1 cellular context compared by ENCODE assay signal in the genomic region with DNA sequence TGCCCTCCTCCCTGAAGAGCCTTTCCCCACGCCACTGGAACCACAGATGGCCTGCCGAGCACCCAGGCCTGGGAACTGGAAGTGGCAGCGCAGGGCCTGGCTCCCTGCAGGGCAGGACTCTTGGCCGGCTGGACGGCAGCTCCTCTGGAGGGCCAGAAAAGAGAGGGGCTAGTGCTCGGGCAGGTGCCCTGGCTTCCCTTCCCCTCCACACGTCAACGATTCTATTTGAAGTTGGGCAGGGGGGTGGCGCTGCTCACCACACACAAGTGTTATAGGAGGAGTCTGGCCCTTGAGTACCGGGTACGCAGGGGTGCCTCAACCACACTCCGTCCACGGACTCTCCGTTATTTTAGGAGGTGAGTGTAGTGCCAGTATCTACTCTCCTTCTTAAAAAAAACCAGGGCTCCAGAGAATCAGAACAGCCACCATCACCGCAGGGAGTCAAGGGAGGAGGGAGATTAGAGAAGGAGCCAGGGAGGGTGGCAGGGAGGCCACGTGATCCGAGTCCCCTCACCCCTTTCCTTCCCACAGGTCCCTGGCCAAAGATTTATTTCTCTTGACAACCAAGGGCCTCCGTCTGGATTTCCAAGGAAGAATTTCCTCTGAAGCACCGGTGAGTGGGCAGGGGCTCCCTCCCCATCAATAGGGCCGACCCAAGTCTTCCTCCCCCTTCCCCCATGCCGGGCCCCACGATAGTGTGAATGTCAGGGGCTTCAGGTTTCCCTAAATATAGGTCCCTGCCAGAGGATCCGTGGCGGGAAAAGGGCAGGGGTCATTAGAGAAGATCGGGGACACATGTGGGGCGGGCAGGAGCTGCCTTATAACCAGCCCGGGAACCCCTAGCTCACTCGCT.
TF ChIP-seq lines count a peak whose summit lies in the region.

No MANE protein-coding gene starts in this region.

TF ChIP-seq in HepG2, 621 proteins besides CTCF, POLR2A, EP300 and RAD21 (continued from another document and continues in another):
- TF ChIP-seq DMTF1 (CRISPR knock-in tag; IDR thresholded peaks at IDR 0.05) (peak; percentile 31; the same call in 1 of the 2 replicates), PAXIP1 (CRISPR knock-in tag; conservative IDR thresholded peaks at IDR 0.05) (0 out of 2 replicates have a peak, but pooled peaks have one; percentile 23), STAG1 (CRISPR knock-in tag; IDR thresholded peaks at IDR 0.05) (peak; percentile 63), ZNF326 (CRISPR knock-in tag; IDR thresholded peaks at IDR 0.05; ENCODE audit: borderline replicate concordance) (no peak), ZNF839 (CRISPR knock-in tag; IDR thresholded peaks at IDR 0.05; ENCODE audit: borderline replicate concordance) (no peak), SPEN (CRISPR knock-in tag; IDR thresholded peaks at IDR 0.05; ENCODE audit: low read depth) (0 out of 2 replicates have a peak, but pooled peaks have one; percentile 19), KMT2A (CRISPR knock-in tag; IDR thresholded peaks at IDR 0.05) (peak; percentile 77), POLR2G (IDR thresholded peaks at IDR 0.05; ENCODE audit: low read depth, low read length) (peak; percentile 97), ZBTB42 (CRISPR knock-in tag; IDR thresholded peaks at IDR 0.05) (no peak), AGO1 (IDR thresholded peaks at IDR 0.05; ENCODE audit: low read depth, low read length, poor library complexity, severe bottlenecking) (peak; percentile 91), SRSF4 (IDR thresholded peaks at IDR 0.05; ENCODE audit: low read depth, low read length, poor library complexity, severe bottlenecking) (no peak), JUNB (CRISPR knock-in tag; IDR thresholded peaks at IDR 0.05; ENCODE audit: borderline replicate concordance) (no peak), NFKBIZ (CRISPR knock-in tag; IDR thresholded peaks at IDR 0.05) (no peak; the same call in 1 of the 2 replicates), TAF1 (CRISPR knock-in tag; IDR thresholded peaks at IDR 0.05) (0 out of 2 replicates have a peak, but pooled peaks have one; percentile 44), GATA4 (IDR thresholded peaks at IDR 0.05; ENCODE audit: borderline replicate concordance, low read depth) (peak; percentile 41; the same call in 1 of the 2 replicates), CERS6 (CRISPR knock-in tag; IDR thresholded peaks at IDR 0.05) (no peak), HBP1 (CRISPR knock-in tag; IDR thresholded peaks at IDR 0.05; ENCODE audit: low read depth) (0 out of 2 replicates have a peak, but pooled peaks have one; percentile 24), ZNF546 (CRISPR knock-in tag; conservative IDR thresholded peaks at IDR 0.05) (no peak), TCF12 (IDR thresholded peaks at IDR 0.05) (no peak), TCF12 (CRISPR knock-in tag; IDR thresholded peaks at IDR 0.05) (peak; percentile 75; the same call in 1 of the 2 replicates), ZNF550 (CRISPR knock-in tag; IDR thresholded peaks at IDR 0.05; ENCODE audit: borderline replicate concordance) (peak; percentile 56; the same call in 1 of the 2 replicates), KDM1A (CRISPR knock-in tag; IDR thresholded peaks at IDR 0.05) (no peak), DNMT3B (CRISPR knock-in tag; conservative IDR thresholded peaks at IDR 0.05) (no peak; the same call in 1 of the 2 replicates), ARNT2 (CRISPR knock-in tag; IDR thresholded peaks at IDR 0.05; ENCODE audit: low read depth) (no peak; the same call in 1 of the 2 replicates), ZNF260 (CRISPR knock-in tag; IDR thresholded peaks at IDR 0.05; ENCODE audit: borderline replicate concordance, low read depth) (no peak)
- TF ChIP-seq, protein P1, sequence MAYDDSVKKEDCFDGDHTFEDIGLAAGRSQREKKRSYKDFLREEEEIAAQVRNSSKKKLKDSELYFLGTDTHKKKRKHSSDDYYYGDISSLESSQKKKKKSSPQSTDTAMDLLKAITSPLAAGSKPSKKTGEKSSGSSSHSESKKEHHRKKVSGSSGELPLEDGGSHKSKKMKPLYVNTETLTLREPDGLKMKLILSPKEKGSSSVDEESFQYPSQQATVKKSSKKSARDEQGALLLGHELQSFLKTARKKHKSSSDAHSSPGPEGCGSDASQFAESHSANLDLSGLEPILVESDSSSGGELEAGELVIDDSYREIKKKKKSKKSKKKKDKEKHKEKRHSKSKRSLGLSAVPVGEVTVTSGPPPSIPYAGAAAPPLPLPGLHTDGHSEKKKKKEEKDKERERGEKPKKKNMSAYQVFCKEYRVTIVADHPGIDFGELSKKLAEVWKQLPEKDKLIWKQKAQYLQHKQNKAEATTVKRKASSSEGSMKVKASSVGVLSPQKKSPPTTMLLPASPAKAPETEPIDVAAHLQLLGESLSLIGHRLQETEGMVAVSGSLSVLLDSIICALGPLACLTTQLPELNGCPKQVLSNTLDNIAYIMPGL (CRISPR knock-in tag; IDR thresholded peaks at IDR 0.05; ENCODE audit: borderline replicate concordance in 1 of 2, low read depth in 1 of 2), result peak; percentile 90 to 96
- TF ChIP-seq, protein P2, sequence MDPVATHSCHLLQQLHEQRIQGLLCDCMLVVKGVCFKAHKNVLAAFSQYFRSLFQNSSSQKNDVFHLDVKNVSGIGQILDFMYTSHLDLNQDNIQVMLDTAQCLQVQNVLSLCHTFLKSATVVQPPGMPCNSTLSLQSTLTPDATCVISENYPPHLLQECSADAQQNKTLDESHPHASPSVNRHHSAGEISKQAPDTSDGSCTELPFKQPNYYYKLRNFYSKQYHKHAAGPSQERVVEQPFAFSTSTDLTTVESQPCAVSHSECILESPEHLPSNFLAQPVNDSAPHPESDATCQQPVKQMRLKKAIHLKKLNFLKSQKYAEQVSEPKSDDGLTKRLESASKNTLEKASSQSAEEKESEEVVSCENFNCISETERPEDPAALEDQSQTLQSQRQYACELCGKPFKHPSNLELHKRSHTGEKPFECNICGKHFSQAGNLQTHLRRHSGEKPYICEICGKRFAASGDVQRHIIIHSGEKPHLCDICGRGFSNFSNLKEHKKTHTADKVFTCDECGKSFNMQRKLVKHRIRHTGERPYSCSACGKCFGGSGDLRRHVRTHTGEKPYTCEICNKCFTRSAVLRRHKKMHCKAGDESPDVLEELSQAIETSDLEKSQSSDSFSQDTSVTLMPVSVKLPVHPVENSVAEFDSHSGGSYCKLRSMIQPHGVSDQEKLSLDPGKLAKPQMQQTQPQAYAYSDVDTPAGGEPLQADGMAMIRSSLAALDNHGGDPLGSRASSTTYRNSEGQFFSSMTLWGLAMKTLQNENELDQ (CRISPR knock-in tag; IDR thresholded peaks at IDR 0.05; ENCODE audit: borderline replicate concordance), result no peak
- TF ChIP-seq, protein P3, sequence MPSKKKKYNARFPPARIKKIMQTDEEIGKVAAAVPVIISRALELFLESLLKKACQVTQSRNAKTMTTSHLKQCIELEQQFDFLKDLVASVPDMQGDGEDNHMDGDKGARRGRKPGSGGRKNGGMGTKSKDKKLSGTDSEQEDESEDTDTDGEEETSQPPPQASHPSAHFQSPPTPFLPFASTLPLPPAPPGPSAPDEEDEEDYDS (CRISPR knock-in tag; IDR thresholded peaks at IDR 0.05), result peak; percentile 95
- TF ChIP-seq, protein P4, sequence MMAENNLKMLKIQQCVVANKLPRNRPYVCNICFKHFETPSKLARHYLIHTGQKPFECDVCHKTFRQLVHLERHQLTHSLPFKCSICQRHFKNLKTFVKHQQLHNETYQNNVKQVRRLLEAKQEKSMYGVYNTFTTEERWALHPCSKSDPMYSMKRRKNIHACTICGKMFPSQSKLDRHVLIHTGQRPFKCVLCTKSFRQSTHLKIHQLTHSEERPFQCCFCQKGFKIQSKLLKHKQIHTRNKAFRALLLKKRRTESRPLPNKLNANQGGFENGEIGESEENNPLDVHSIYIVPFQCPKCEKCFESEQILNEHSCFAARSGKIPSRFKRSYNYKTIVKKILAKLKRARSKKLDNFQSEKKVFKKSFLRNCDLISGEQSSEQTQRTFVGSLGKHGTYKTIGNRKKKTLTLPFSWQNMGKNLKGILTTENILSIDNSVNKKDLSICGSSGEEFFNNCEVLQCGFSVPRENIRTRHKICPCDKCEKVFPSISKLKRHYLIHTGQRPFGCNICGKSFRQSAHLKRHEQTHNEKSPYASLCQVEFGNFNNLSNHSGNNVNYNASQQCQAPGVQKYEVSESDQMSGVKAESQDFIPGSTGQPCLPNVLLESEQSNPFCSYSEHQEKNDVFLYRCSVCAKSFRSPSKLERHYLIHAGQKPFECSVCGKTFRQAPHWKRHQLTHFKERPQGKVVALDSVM (CRISPR knock-in tag; IDR thresholded peaks at IDR 0.05), result 0 out of 2 replicates have a peak, but pooled peaks have one; percentile 43
- TF ChIP-seq, protein P5, sequence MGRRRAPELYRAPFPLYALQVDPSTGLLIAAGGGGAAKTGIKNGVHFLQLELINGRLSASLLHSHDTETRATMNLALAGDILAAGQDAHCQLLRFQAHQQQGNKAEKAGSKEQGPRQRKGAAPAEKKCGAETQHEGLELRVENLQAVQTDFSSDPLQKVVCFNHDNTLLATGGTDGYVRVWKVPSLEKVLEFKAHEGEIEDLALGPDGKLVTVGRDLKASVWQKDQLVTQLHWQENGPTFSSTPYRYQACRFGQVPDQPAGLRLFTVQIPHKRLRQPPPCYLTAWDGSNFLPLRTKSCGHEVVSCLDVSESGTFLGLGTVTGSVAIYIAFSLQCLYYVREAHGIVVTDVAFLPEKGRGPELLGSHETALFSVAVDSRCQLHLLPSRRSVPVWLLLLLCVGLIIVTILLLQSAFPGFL (CRISPR knock-in tag; IDR thresholded peaks at IDR 0.05), result no peak
- TF ChIP-seq, protein P6, sequence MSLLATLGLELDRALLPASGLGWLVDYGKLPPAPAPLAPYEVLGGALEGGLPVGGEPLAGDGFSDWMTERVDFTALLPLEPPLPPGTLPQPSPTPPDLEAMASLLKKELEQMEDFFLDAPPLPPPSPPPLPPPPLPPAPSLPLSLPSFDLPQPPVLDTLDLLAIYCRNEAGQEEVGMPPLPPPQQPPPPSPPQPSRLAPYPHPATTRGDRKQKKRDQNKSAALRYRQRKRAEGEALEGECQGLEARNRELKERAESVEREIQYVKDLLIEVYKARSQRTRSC (CRISPR knock-in tag; IDR thresholded peaks at IDR 0.05; ENCODE audit: low read depth), result peak; percentile 6; the same call in 1 of the 2 replicates
- TF ChIP-seq, protein P7, sequence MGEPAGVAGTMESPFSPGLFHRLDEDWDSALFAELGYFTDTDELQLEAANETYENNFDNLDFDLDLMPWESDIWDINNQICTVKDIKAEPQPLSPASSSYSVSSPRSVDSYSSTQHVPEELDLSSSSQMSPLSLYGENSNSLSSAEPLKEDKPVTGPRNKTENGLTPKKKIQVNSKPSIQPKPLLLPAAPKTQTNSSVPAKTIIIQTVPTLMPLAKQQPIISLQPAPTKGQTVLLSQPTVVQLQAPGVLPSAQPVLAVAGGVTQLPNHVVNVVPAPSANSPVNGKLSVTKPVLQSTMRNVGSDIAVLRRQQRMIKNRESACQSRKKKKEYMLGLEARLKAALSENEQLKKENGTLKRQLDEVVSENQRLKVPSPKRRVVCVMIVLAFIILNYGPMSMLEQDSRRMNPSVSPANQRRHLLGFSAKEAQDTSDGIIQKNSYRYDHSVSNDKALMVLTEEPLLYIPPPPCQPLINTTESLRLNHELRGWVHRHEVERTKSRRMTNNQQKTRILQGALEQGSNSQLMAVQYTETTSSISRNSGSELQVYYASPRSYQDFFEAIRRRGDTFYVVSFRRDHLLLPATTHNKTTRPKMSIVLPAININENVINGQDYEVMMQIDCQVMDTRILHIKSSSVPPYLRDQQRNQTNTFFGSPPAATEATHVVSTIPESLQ (CRISPR knock-in tag; conservative IDR thresholded peaks at IDR 0.05), result no peak
